14 cellular contexts compared by ENCODE assay signal in genomic region chr1:9875636-9876000, GRCh38. TPM values are rescaled to one million over a fixed set of nuclear protein-coding genes. Genes with fewer than 3 reads are reported as not detected.
DNase-seq lines count a peak whose midpoint lies in the region; ATAC-seq, FAIRE-seq and TF ChIP-seq lines count a peak whose summit lies in the region.
"Had no signal": no experiment of that assay in that cellular context is flagged by ENCODE, and none has a peak within 500 bp of the region (broad histone marks: within the 10 kb centered on the region; RNA-seq: fewer than 3 reads in every experiment).

No MANE protein-coding gene starts in this region.

- H3K36me3 ChIP-seq in K562 (ENCODE audit: control insufficient read depth, insufficient read depth, low read length) = no peaks in the 10 kb centered on the region
- no peaks in the 10 kb centered on the region for H3K36me3 ChIP-seq in cardiac muscle cell
- H3K36me3 ChIP-seq in neuronal stem cell (replicated peaks in 1 of 2; ENCODE audit: control insufficient read depth in 2 of 2, insufficient read depth in 2 of 2, low read length in 2 of 2) = peaks cover 15 to 17% of the 10 kb centered on the region in 2 donors

- no peak overlapping the region for H3K27ac Mint-ChIP-seq in stimulated activated effector memory CD8-positive, alpha-beta T cell treated with anti-CD3 and anti-CD28 coated beads, Interleukin-12 subunit alpha, Interleukin-12 subunit beta, amount 100 ng/mL, for 72 hours
- H3K27ac Mint-ChIP-seq in activated naive CD8-positive, alpha-beta T cell treated with anti-CD3 and anti-CD28 coated beads for 36 hours = no peak overlapping the region
- H3K27ac Mint-ChIP-seq: CD8-positive, alpha-beta T cell had no signal

- H3K79me1 ChIP-seq in neuronal stem cell (ENCODE audit: low read depth, low read length) = peaks cover 8% of the 10 kb centered on the region

- no peaks in the 10 kb centered on the region for H3K36me3 Mint-ChIP-seq in stimulated activated effector memory CD8-positive, alpha-beta T cell treated with anti-CD3 and anti-CD28 coated beads, Interleukin-12 subunit alpha, Interleukin-12 subunit beta, amount 100 ng/mL, for 72 hours
- H3K36me3 Mint-ChIP-seq in activated naive CD8-positive, alpha-beta T cell treated with anti-CD3 and anti-CD28 coated beads for 36 hours = no peaks in the 10 kb centered on the region
- H3K36me3 Mint-ChIP-seq: natural killer cell treated with Interleukin-12 subunit alpha and Interleukin-12 subunit beta and Interleukin-15 and Interleukin-18, amount 100 ng/mL, for 72 hours had no signal

- peak overlapping the region; percentile 91 for H2BK5ac ChIP-seq in neuronal stem cell (ENCODE audit: low read length)

- no peak overlapping the region for H3K18ac ChIP-seq in neuronal stem cell (ENCODE audit: low read length)

- H2AK5ac ChIP-seq in neuronal stem cell (ENCODE audit: low read depth, low read length) = no peak overlapping the region

- H3K14ac ChIP-seq in neuronal stem cell (ENCODE audit: low read length) = no peak overlapping the region

- TF ChIP-seq RAD21 in K562 (CRISPR knock-in tag; conservative IDR thresholded peaks at IDR 0.05 in 1 of 2, IDR thresholded peaks at IDR 0.05 in 1 of 2) = no peak

- no peak overlapping the region for H3K4ac ChIP-seq in neuronal stem cell (ENCODE audit: low read length)

- 49% methylated on average over 6 of the region's 6 CpGs for WGBS in K562 (ENCODE audit: insufficient coverage, low coverage, missing lambda C conversion rate)
- WGBS in neuronal stem cell (ENCODE audit: extremely low coverage in 2 of 2, insufficient read length in 2 of 2, insufficient replicate concordance in 1 of 2), 2 donors = no CpG with 5 or more reads among the region's 6 CpGs

- H2AFZ ChIP-seq in K562 (ENCODE audit: low read depth, low read length) (peak overlapping the region; percentile 75; the same call in 1 of the 2 replicates), neuronal stem cell (ENCODE audit: low read length) (peak overlapping the region; percentile 81)

- H3K27me3 ChIP-seq in K562 (ENCODE audit: control insufficient read depth in 2 of 2, insufficient read depth in 2 of 2, low read length in 2 of 2) (no peaks in the 10 kb centered on the region), cardiac muscle cell (no peaks in the 10 kb centered on the region), neuronal stem cell (ENCODE audit: control insufficient read depth in 3 of 3, insufficient read depth in 3 of 3, low read depth in 1 of 3, low read length in 3 of 3) (no peaks in the 10 kb centered on the region)
- H3K27me3 ChIP-seq: Peyer's patch, tibial nerve had no signal

- H4K8ac ChIP-seq in neuronal stem cell (ENCODE audit: low read depth, low read length) = no peak overlapping the region

- H2BK15ac ChIP-seq in neuronal stem cell (ENCODE audit: low read length) = no peak overlapping the region

- 0 out of 2 replicates have a peak, but pooled peaks cover 5% of the 10 kb centered on the region for H4K20me1 ChIP-seq in K562 (replicated peaks; ENCODE audit: control insufficient read depth, insufficient read depth, low read length)

- H3K9me3 Mint-ChIP-seq in stimulated activated effector memory CD8-positive, alpha-beta T cell treated with anti-CD3 and anti-CD28 coated beads, Interleukin-12 subunit alpha, Interleukin-12 subunit beta, amount 100 ng/mL, for 72 hours = no peaks in the 10 kb centered on the region
- H3K9me3 Mint-ChIP-seq in activated naive CD8-positive, alpha-beta T cell treated with anti-CD3 and anti-CD28 coated beads for 36 hours = no peaks in the 10 kb centered on the region
- H3K9me3 Mint-ChIP-seq: CD8-positive, alpha-beta T cell; natural killer cell treated with Interleukin-12 subunit alpha and Interleukin-12 subunit beta and Interleukin-15 and Interleukin-18, amount 100 ng/mL, for 72 hours had no signal

- peak overlapping the region; percentile 85 for H3K23ac ChIP-seq in neuronal stem cell (ENCODE audit: low read depth, low read length, poor library complexity)

- H3K27ac ChIP-seq in K562 (ENCODE audit: extremely low read depth, low read depth, low read length) (no peak overlapping the region), cardiac muscle cell (peak overlapping the region; percentile 62), neuronal stem cell (replicated peaks; ENCODE audit: low read length) (peak overlapping the region; percentile 34)
- H3K27ac ChIP-seq: lower lobe of right lung had no signal

- POLR2A ChIA-PET in K562 (lab: Yijun Ruan, JAX) = interaction anchor here (0.6 to 0.9 kb wide), 4 partner anchors 18 to 522 kb away, joined by 3 to 4 read pairs (median 3); partner anchors contain the start of gene NMNAT1

- ATAC-seq in K562 = no peak
- no peak for ATAC-seq in stimulated activated effector memory CD8-positive, alpha-beta T cell treated with anti-CD3 and anti-CD28 coated beads, Interleukin-12 subunit alpha, Interleukin-12 subunit beta, amount 100 ng/mL, for 72 hours

- CTCF ChIA-PET in K562 (lab: Yijun Ruan, JAX; ENCODE audit: low intra/inter-chr PET ratio) = interaction anchor here (0.7 to 3.2 kb wide), 5 partner anchors 15 to 552 kb away, joined by 3 to 31 read pairs (median 5); partner anchors contain the start of genes LZIC and NMNAT1

- intact Hi-C loops in K562 (cut with micrococcal nuclease) = loop anchor here (1.0 to 2.0 kb wide), 5 partner anchors 35 to 553 kb away; partner anchors contain the start of genes CTNNBIP1 and UBE4B

- FAIRE-seq in K562 (lab: Jason Lieb, UNC) = peak; percentile 68
- FAIRE-seq: A549 had no signal

- TF ChIP-seq CTCF in K562 (IDR thresholded peaks at IDR 0.05 in 2 of 3, conservative IDR thresholded peaks at IDR 0.05 in 1 of 3; ENCODE audit: insufficient read depth in 2 of 3, low read depth in 1 of 3, low read length in 3 of 3) = no peak
- no peak for TF ChIP-seq CTCF in cardiac muscle cell (IDR thresholded peaks at IDR 0.05; ENCODE audit: low read depth, low read length)

- no peak for TF ChIP-seq POLR2A in K562 (conservative IDR thresholded peaks at IDR 0.05)

- peak overlapping the region; percentile 69 for H2BK120ac ChIP-seq in neuronal stem cell (ENCODE audit: low read depth, low read length)

- TF ChIP-seq EP300 in K562 (IDR thresholded peaks at IDR 0.05; ENCODE audit: low read length) = no peak

- H3K9me3 ChIP-seq in K562 (replicated peaks; ENCODE audit: control insufficient read depth, insufficient read depth, low read depth, low read length) (no peaks in the 10 kb centered on the region), cardiac muscle cell (ENCODE audit: low read depth) (no peaks in the 10 kb centered on the region), neuronal stem cell (replicated peaks in 1 of 2; ENCODE audit: control insufficient read depth in 2 of 2, insufficient read depth in 1 of 2, low read depth in 1 of 2, low read length in 2 of 2) (no peaks in the 10 kb centered on the region)
- H3K9me3 ChIP-seq: A549, lower lobe of right lung, Peyer's patch, tibial nerve had no signal

- H3K4me1 ChIP-seq in K562 (replicated peaks in 1 of 2; ENCODE audit: control insufficient read depth in 2 of 2, insufficient read depth in 2 of 2, low read length in 2 of 2) (peaks cover 5 to 25% of the 10 kb centered on the region in 2 experiments; a peak in 4 of 5 replicates), cardiac muscle cell (ENCODE audit: low read depth) (peaks cover 17% of the 10 kb centered on the region), neuronal stem cell (ENCODE audit: control insufficient read depth in 2 of 2, insufficient read depth in 1 of 2, low read depth in 1 of 2, low read length in 2 of 2) (peaks cover 7 to 10% of the 10 kb centered on the region in 2 donors)

- H4K91ac ChIP-seq in neuronal stem cell (ENCODE audit: low read depth, low read length, poor library complexity) = no peak overlapping the region

- H3K9ac ChIP-seq in K562 (ENCODE audit: insufficient read depth in 1 of 2, low read depth in 2 of 2, low read length in 2 of 2) (peak overlapping the region; percentile 8 to 62; a peak in 2 of 4 replicates), neuronal stem cell (ENCODE audit: low read depth, low read length, poor library complexity) (peak overlapping the region; percentile 47)

- no peak overlapping the region for H2BK12ac ChIP-seq in neuronal stem cell (ENCODE audit: low read length)

- in situ Hi-C loops in K562 (cut with MboI) = loop anchor here (10.0 kb wide), 1 partner anchor 69 kb away; the partner anchor contains the start of genes LZIC and NMNAT1

- BruUV-seq in K562 (replicated peaks; lab: Mats Ljungman, UMichigan) = no TSS peak

- H3K4me3 ChIP-seq in K562 (no peak overlapping the region), cardiac muscle cell (no peak overlapping the region), neuronal stem cell (ENCODE audit: low read length in 2 of 2) (no peak overlapping the region)
- H3K4me3 ChIP-seq: A549, lower lobe of right lung, tibial nerve had no signal

- H3K4me1 Mint-ChIP-seq in stimulated activated effector memory CD8-positive, alpha-beta T cell treated with anti-CD3 and anti-CD28 coated beads, Interleukin-12 subunit alpha, Interleukin-12 subunit beta, amount 100 ng/mL, for 72 hours = peaks cover 7% of the 10 kb centered on the region
- H3K4me1 Mint-ChIP-seq in activated naive CD8-positive, alpha-beta T cell treated with anti-CD3 and anti-CD28 coated beads for 36 hours = peaks cover 4% of the 10 kb centered on the region

- H3K9me1 ChIP-seq in K562 (ENCODE audit: control insufficient read depth, insufficient read depth, low read length) = no peaks in the 10 kb centered on the region

- DNase-seq in Ammon's horn (ENCODE audit: low spot score) (peak; percentile 68), K562 (ENCODE audit: extremely low read depth in 1 of 4, low spot score in 3 of 4) (no peak), cardiac muscle cell (ENCODE audit: low read depth in 1 of 2, low spot score in 1 of 2) (no peak), neuronal stem cell (ENCODE audit: low spot score) (no peak), Kasumi-1 (lab: John Stamatoyannopoulos, UW) (no peak), AG08395 (ENCODE audit: low spot score) (no peak)
- DNase-seq in stimulated activated effector memory CD8-positive, alpha-beta T cell treated with anti-CD3 and anti-CD28 coated beads, Interleukin-12 subunit alpha, Interleukin-12 subunit beta, amount 100 ng/mL, for 72 hours (ENCODE audit: low spot score in 2 of 2) = no peak
- DNase-seq in activated naive CD8-positive, alpha-beta T cell treated with anti-CD3 and anti-CD28 coated beads for 36 hours = no peak

- no peaks in the 10 kb centered on the region for H3K27me3 Mint-ChIP-seq in activated naive CD8-positive, alpha-beta T cell treated with anti-CD3 and anti-CD28 coated beads for 36 hours
- H3K27me3 Mint-ChIP-seq: natural killer cell treated with Interleukin-12 subunit alpha and Interleukin-12 subunit beta and Interleukin-15 and Interleukin-18, amount 100 ng/mL, for 72 hours had no signal

- H3K4me2 ChIP-seq in K562 (ENCODE audit: insufficient read depth, low read length) = peak overlapping the region; percentile 48; the same call in 1 of the 2 replicates
- H3K4me2 ChIP-seq in neuronal stem cell (ENCODE audit: insufficient read depth, low read length, poor library complexity, severe bottlenecking) = no peak overlapping the region

- H3K4me3 Mint-ChIP-seq in stimulated activated effector memory CD8-positive, alpha-beta T cell treated with anti-CD3 and anti-CD28 coated beads, Interleukin-12 subunit alpha, Interleukin-12 subunit beta, amount 100 ng/mL, for 72 hours = no peak overlapping the region
- H3K4me3 Mint-ChIP-seq in activated naive CD8-positive, alpha-beta T cell treated with anti-CD3 and anti-CD28 coated beads for 36 hours = no peak overlapping the region
- H3K4me3 Mint-ChIP-seq: natural killer cell treated with Interleukin-12 subunit alpha and Interleukin-12 subunit beta and Interleukin-15 and Interleukin-18, amount 100 ng/mL, for 72 hours had no signal

- H3K79me2 ChIP-seq in K562 (ENCODE audit: control insufficient read depth, insufficient read depth, low read length) = no peaks in the 10 kb centered on the region

RNA-seq across cellular contexts. Expression of gene CTNNBIP1, which starts 34.5 kb away (rescaled TPM):
- total RNA-seq in K562 (2011; cell fraction: chromatin; rRNA removed; ENCODE audit: low replicate concordance) = 6.8 and 10.7 TPM in 2 replicates
- total RNA-seq in K562 (2011; cell fraction: nucleolus; rRNA removed) = 8.0 and 8.3 TPM in 2 replicates
- total RNA-seq in K562 (2011; cell fraction: nucleoplasm; rRNA removed) = 7.6 and 7.8 TPM in 2 replicates
- total RNA-seq in K562 (2014; rRNA removed) (27.6 and 30.0 TPM in 2 replicates), K562 (2014; rRNA removed; fragmentation: Illumina TruSeq; extraction: Trizol) (6.9 and 11.5 TPM in 2 replicates), K562 (2015; rRNA removed; fragmentation: Illumina TruSeq; extraction: Trizol) (12.3 and 14.7 TPM in 2 replicates), K562 (2021) (26.3 and 27.1 TPM in 2 replicates), cardiac muscle cell (122 and 124 TPM in 2 replicates)
- polyA plus RNA-seq in K562 (2011; rRNA removed) (29.2 and 37.0 TPM in 2 replicates), K562 (2014; fragmentation: Illumina TruSeq; extraction: Trizol) (10.1 and 10.2 TPM in 2 replicates), K562 (2014; fragmentation: Nextera tagmentation; extraction: Ambion mirVana) (under 1 TPM; 0.65 to 0.78 TPM), K562 (2014; rRNA removed) (17.5 and 28.5 TPM in 2 replicates), cardiac muscle cell (80.1 and 111 TPM in 2 replicates)
- polyA plus RNA-seq in K562 (2011; cell fraction: cytosol; rRNA removed) = 30.0 and 36.2 TPM in 2 replicates
- 12.6 and 16.6 TPM in 2 replicates for polyA plus RNA-seq in K562 (2011; cell fraction: nucleus; rRNA removed)
- 24.1 and 49.0 TPM in 2 replicates for polyA plus RNA-seq in K562 (2012)
- polyA minus RNA-seq in K562 (2011; rRNA and poly(A)+ RNA removed) = 13.0 and 17.0 TPM in 2 replicates
- polyA minus RNA-seq in K562 (2011; cell fraction: cytosol; rRNA and poly(A)+ RNA removed) = 20.5 and 28.2 TPM in 2 replicates
- polyA minus RNA-seq in K562 (2011; cell fraction: nucleus; rRNA and poly(A)+ RNA removed) = 2.0 and 3.0 TPM in 2 replicates
- polyA plus RNA-seq in neuronal stem cell (2013, experiment 1 of 2) = 123 TPM
- polyA plus RNA-seq in neuronal stem cell (2013, experiment 2 of 2) = 121 TPM
- 1 to 10 TPM; 8.0 to 8.6 TPM for total RNA-seq in activated naive CD8-positive, alpha-beta T cell treated with anti-CD3 and anti-CD28 coated beads for 36 hours

RNA-seq across cellular contexts. Expression of gene CLSTN1, which starts 51.9 kb away (rescaled TPM):
- total RNA-seq in K562 (2011; cell fraction: chromatin; rRNA removed; ENCODE audit: low replicate concordance) = 28.6 and 38.8 TPM in 2 replicates
- 33.0 and 36.4 TPM in 2 replicates for total RNA-seq in K562 (2011; cell fraction: nucleolus; rRNA removed)
- total RNA-seq in K562 (2011; cell fraction: nucleoplasm; rRNA removed) = 31.8 and 34.3 TPM in 2 replicates
- total RNA-seq in K562 (2014; rRNA removed) (13.9 and 19.7 TPM in 2 replicates), K562 (2014; rRNA removed; fragmentation: Illumina TruSeq; extraction: Trizol) (8.6 and 10.0 TPM in 2 replicates), K562 (2015; rRNA removed; fragmentation: Illumina TruSeq; extraction: Trizol) (13.3 and 13.5 TPM in 2 replicates), K562 (2021) (32.5 TPM in 2 replicates), cardiac muscle cell (49.4 and 70.9 TPM in 2 replicates)
- polyA plus RNA-seq in K562 (2011; rRNA removed) (3.7 and 6.1 TPM in 2 replicates), K562 (2014; fragmentation: Illumina TruSeq; extraction: Trizol) (23.9 and 26.8 TPM in 2 replicates), K562 (2014; fragmentation: Nextera tagmentation; extraction: Ambion mirVana) (1 to 10 TPM; 1.1 to 1.6 TPM), K562 (2014; rRNA removed) (12.5 and 13.8 TPM in 2 replicates), cardiac muscle cell (81.5 and 95.1 TPM in 2 replicates)
- 4.9 and 6.7 TPM in 2 replicates for polyA plus RNA-seq in K562 (2011; cell fraction: cytosol; rRNA removed)
- 8.9 and 10.5 TPM in 2 replicates for polyA plus RNA-seq in K562 (2011; cell fraction: nucleus; rRNA removed)
- 28.2 and 42.9 TPM in 2 replicates for polyA plus RNA-seq in K562 (2012)
- 5.4 and 5.5 TPM in 2 replicates for polyA minus RNA-seq in K562 (2011; rRNA and poly(A)+ RNA removed)
- polyA minus RNA-seq in K562 (2011; cell fraction: cytosol; rRNA and poly(A)+ RNA removed) = 11.1 and 17.9 TPM in 2 replicates
- polyA minus RNA-seq in K562 (2011; cell fraction: nucleus; rRNA and poly(A)+ RNA removed) = 2.8 and 4.9 TPM in 2 replicates
- polyA plus RNA-seq in neuronal stem cell (2013, experiment 1 of 2) = 114 TPM
- polyA plus RNA-seq in neuronal stem cell (2013, experiment 2 of 2) = 114 TPM
- total RNA-seq in activated naive CD8-positive, alpha-beta T cell treated with anti-CD3 and anti-CD28 coated beads for 36 hours = 10 to 100 TPM; 30.4 to 31.0 TPM
